In the genomic region with DNA sequence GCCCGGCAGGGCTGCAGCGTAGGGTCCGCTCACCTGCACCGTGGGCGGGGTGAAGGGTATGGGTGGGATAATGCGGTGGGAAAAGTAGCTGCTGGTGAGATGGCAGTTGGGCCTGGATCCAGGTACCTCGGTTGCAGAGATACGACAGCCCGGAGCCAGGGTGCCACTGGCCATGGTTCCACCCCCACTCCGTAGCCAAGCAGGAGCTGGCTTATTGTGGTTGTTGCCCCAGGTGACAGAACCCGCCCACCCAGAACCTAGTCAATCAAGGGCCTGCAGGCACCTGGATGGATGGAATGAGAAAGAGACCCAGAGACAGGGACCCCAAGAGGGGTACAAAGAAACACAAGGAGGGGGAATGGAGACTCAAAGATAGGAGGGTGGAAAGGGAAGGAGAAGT, we compare ENCODE assay signal across 18 cellular contexts. TPM values are rescaled to one million over a fixed set of nuclear protein-coding genes. Genes with fewer than 3 reads are reported as not detected.
DNase-seq lines count a peak whose midpoint lies in the region; ATAC-seq and TF ChIP-seq lines count a peak whose summit lies in the region.
"Had no signal": no experiment of that assay in that cellular context is flagged by ENCODE, and none has a peak within 500 bp of the region (broad histone marks: within the 10 kb centered on the region; RNA-seq: fewer than 3 reads in every experiment).

No MANE protein-coding gene starts in this region.

- no CpG with 5 or more reads among the region's 11 CpGs for WGBS in mesendoderm (ENCODE audit: extremely low coverage, insufficient coverage, low lambda C conversion rate)

- no peak overlapping the region for H2BK5ac ChIP-seq in mesendoderm (ENCODE audit: low read length)

- H4K5ac ChIP-seq in mesendoderm (ENCODE audit: low read length): no peak overlapping the region

- in situ Hi-C loops in GM13976 (cut with MboI; ENCODE audit: low sequenced_read_pairs, unreplicated experiment): no loop called here

- ATAC-seq in WTC11 (peak; percentile 14), GM21423 (IDR thresholded peaks at IDR 0.05; ENCODE audit: unreplicated experiment) (no peak)
- ATAC-seq in naive thymus-derived CD4-positive, alpha-beta T cell: no peak
- ATAC-seq: PC-3 had no signal

- H3K36me3 Mint-ChIP-seq in WTC11: peaks cover 6% of the 10 kb centered on the region
- H3K36me3 Mint-ChIP-seq in naive thymus-derived CD4-positive, alpha-beta T cell: no peaks in the 10 kb centered on the region
- H3K36me3 Mint-ChIP-seq: activated naive CD4-positive, alpha-beta T cell treated with anti-CD3 and anti-CD28 coated beads, Interleukin-2, amount 50 U/mL, for 72 hours had no signal

- H3K9me3 Mint-ChIP-seq in WTC11: no peaks in the 10 kb centered on the region
- no peaks in the 10 kb centered on the region for H3K9me3 Mint-ChIP-seq in naive thymus-derived CD4-positive, alpha-beta T cell
- H3K9me3 Mint-ChIP-seq: activated naive CD4-positive, alpha-beta T cell treated with anti-CD3 and anti-CD28 coated beads, Interleukin-2, amount 50 U/mL, for 72 hours; activated T-cell treated with anti-CD3 and anti-CD28 coated beads, Interleukin-2, amount 50 U/mL, for 24 hours; nephron had no signal

- H2BK120ac ChIP-seq in mesendoderm (ENCODE audit: low read depth, low read length): no peak overlapping the region

- no peak overlapping the region for H3K4ac ChIP-seq in mesendoderm (ENCODE audit: low read depth, low read length)

- H3K27ac Mint-ChIP-seq in WTC11: no peak overlapping the region
- peak overlapping the region in 1 of 9 donors; percentile 32 for H3K27ac Mint-ChIP-seq in naive thymus-derived CD4-positive, alpha-beta T cell
- H3K27ac Mint-ChIP-seq: activated T-cell treated with anti-CD3 and anti-CD28 coated beads, Interleukin-2, amount 50 U/mL, for 24 hours had no signal

- H3K56ac ChIP-seq in mesendoderm (ENCODE audit: low read length): no peak overlapping the region

- CTCF ChIA-PET in WTC11 (lab: Charles Lee): interaction anchor here (0.5 to 6.5 kb wide), 17 partner anchors 8 to 459 kb away, joined by 3 to 78 read pairs (median 7); a partner anchor contains a TSS
- CTCF ChIA-PET in naive thymus-derived CD4-positive, alpha-beta T cell (lab: Charles Lee): interaction anchor here (0.7 kb wide), 1 partner anchor 9 kb away, joined by 3 read pairs; no protein-coding TSS in a partner anchor

- H3K4me1 ChIP-seq in mesendoderm (ENCODE audit: control insufficient read depth, low read depth, low read length): no peaks in the 10 kb centered on the region
- peaks cover 0 to 4% of the 10 kb centered on the region in 2 donors for H3K4me1 ChIP-seq in naive thymus-derived CD4-positive, alpha-beta T cell (ENCODE audit: control insufficient read depth in 2 of 2, insufficient read depth in 2 of 2, low read length in 2 of 2)

- H3K9ac ChIP-seq in mesendoderm (ENCODE audit: low read length): no peak overlapping the region

- H3K79me2 ChIP-seq in mesendoderm (ENCODE audit: control insufficient read depth, insufficient read depth, low read length): no peaks in the 10 kb centered on the region

- no peak overlapping the region for H2BK15ac ChIP-seq in mesendoderm (replicated peaks; ENCODE audit: low read depth)

- no peak overlapping the region for H3K27ac ChIP-seq in mesendoderm (ENCODE audit: low read depth, low read length)
- H3K27ac ChIP-seq in naive thymus-derived CD4-positive, alpha-beta T cell (ENCODE audit: low read depth, low read length): no peak overlapping the region
- H3K27ac ChIP-seq: C4-2B, suprapubic skin had no signal

- H3K4me1 Mint-ChIP-seq in WTC11: peaks cover 23% of the 10 kb centered on the region
- H3K4me1 Mint-ChIP-seq in naive thymus-derived CD4-positive, alpha-beta T cell: peaks cover 7 to 22% (median 18%) of the 10 kb centered on the region in 7 donors

- H3K23ac ChIP-seq in mesendoderm (ENCODE audit: low read length): no peak overlapping the region

- H3K9me3 ChIP-seq in naive thymus-derived CD4-positive, alpha-beta T cell (ENCODE audit: control insufficient read depth in 2 of 3, low read length in 3 of 3): no peaks in the 10 kb centered on the region
- H3K9me3 ChIP-seq: HAP-1, suprapubic skin had no signal

- POLR2A ChIA-PET in WTC11 (lab: Charles Lee): no interaction called here
- POLR2A ChIA-PET in naive thymus-derived CD4-positive, alpha-beta T cell (lab: Charles Lee): no interaction called here

- H3K27me3 ChIP-seq in mesendoderm (ENCODE audit: insufficient read depth, low read length, poor library complexity): no peaks in the 10 kb centered on the region
- no peaks in the 10 kb centered on the region for H3K27me3 ChIP-seq in naive thymus-derived CD4-positive, alpha-beta T cell (ENCODE audit: control insufficient read depth in 2 of 2, insufficient read depth in 2 of 2, low read length in 2 of 2)

- intact Hi-C loops in naive thymus-derived CD4-positive, alpha-beta T cell (cut with micrococcal nuclease): no loop called here

- H3K27me3 Mint-ChIP-seq in WTC11 (ENCODE audit: low read depth): peaks cover 48% of the 10 kb centered on the region
- peaks cover 0 to 22% (median 0%) of the 10 kb centered on the region in 5 donors for H3K27me3 Mint-ChIP-seq in naive thymus-derived CD4-positive, alpha-beta T cell

- DNase-seq in COLO668 (lab: John Stamatoyannopoulos, UW; ENCODE audit: unreplicated experiment) (peak; percentile 16), GM13976 (ENCODE audit: low spot score) (peak; percentile 22), WTC11 (ENCODE audit: low spot score) (peak; percentile 59), mesendoderm (peak; percentile 53), ureter (ENCODE audit: low spot score) (no peak)
- DNase-seq in naive thymus-derived CD4-positive, alpha-beta T cell: no peak
- DNase-seq: activated CD4-positive, alpha-beta T cell treated with anti-CD3 and anti-CD28 coated beads for 48 hours; activated T-cell treated with anti-CD3 and anti-CD28 coated beads, Interleukin-2, amount 50 U/mL, for 24 hours; left ventricle myocardium superior; PC-3 had no signal

- TF ChIP-seq CTCF in GM13976 (IDR thresholded peaks at IDR 0.05; ENCODE audit: borderline replicate concordance, control extremely low read depth, extremely low read depth, insufficient read depth, missing control alignments) (no peak), WTC11 (IDR thresholded peaks at IDR 0.05) (no peak)

- H2AK5ac ChIP-seq in mesendoderm (ENCODE audit: low read length): no peak overlapping the region

- H3K18ac ChIP-seq in mesendoderm (ENCODE audit: low read length): no peak overlapping the region

- H3K4me2 ChIP-seq in mesendoderm (ENCODE audit: low read length): no peak overlapping the region

- H3K79me1 ChIP-seq in mesendoderm (ENCODE audit: low read length): no peaks in the 10 kb centered on the region

- H3K36me3 ChIP-seq in mesendoderm (ENCODE audit: control insufficient read depth, insufficient read depth, low read length): no peaks in the 10 kb centered on the region
- H3K36me3 ChIP-seq in naive thymus-derived CD4-positive, alpha-beta T cell (ENCODE audit: control insufficient read depth in 2 of 3, insufficient read depth in 3 of 3, low read length in 3 of 3): peaks cover 0 to 6% (median 0%) of the 10 kb centered on the region in 3 experiments

- H3K4me3 Mint-ChIP-seq in WTC11: no peak overlapping the region; the same call in 1 of the 2 replicates
- H3K4me3 Mint-ChIP-seq in naive thymus-derived CD4-positive, alpha-beta T cell: peak overlapping the region in 5 of 10 donors; percentile 78 to 95 (median 89)

- no peak overlapping the region for H4K8ac ChIP-seq in mesendoderm (ENCODE audit: low read depth, low read length)

- no peak overlapping the region for H3K4me3 ChIP-seq in mesendoderm (ENCODE audit: low read length)
- H3K4me3 ChIP-seq in naive thymus-derived CD4-positive, alpha-beta T cell (ENCODE audit: low read length): no peak overlapping the region

TF ChIP-seq in WTC11, 78 proteins besides CTCF, POLR2A, EP300 and RAD21 (continues in another document):
- TF ChIP-seq SMAD3 (CRISPR knock-in tag; IDR thresholded peaks at IDR 0.05; ENCODE audit: borderline replicate concordance) (no peak), JAZF1 (CRISPR knock-in tag; IDR thresholded peaks at IDR 0.05) (no peak), NR3C1 (CRISPR knock-in tag; conservative IDR thresholded peaks at IDR 0.05; ENCODE audit: low read depth) (no peak)
- TF ChIP-seq, protein P1, sequence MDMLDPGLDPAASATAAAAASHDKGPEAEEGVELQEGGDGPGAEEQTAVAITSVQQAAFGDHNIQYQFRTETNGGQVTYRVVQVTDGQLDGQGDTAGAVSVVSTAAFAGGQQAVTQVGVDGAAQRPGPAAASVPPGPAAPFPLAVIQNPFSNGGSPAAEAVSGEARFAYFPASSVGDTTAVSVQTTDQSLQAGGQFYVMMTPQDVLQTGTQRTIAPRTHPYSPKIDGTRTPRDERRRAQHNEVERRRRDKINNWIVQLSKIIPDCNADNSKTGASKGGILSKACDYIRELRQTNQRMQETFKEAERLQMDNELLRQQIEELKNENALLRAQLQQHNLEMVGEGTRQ (CRISPR knock-in tag; IDR thresholded peaks at IDR 0.05): no peak

RNA-seq across cellular contexts. Expression of a gene that starts 3.5 kb away (rescaled TPM):
- 1.3 TPM in 1 of 3 replicates, not detected in the others for total RNA-seq in WTC11 (2021)
- not detected for polyA plus RNA-seq in mesendoderm (2013, experiment 1 of 2)
- not detected for polyA plus RNA-seq in mesendoderm (2013, experiment 2 of 2)
- total RNA-seq in naive thymus-derived CD4-positive, alpha-beta T cell: not detected
- not detected for polyA plus RNA-seq in naive thymus-derived CD4-positive, alpha-beta T cell
- total RNA-seq in ureter: not detected
- total RNA-seq: activated naive CD4-positive, alpha-beta T cell treated with anti-CD3 and anti-CD28 coated beads, Interleukin-2, amount 50 U/mL, for 72 hours; HepG2; left ventricle myocardium superior; PC-3; SK-MEL-5; suprapubic skin had no signal
- polyA plus RNA-seq: HepG2 had no signal

RNA-seq across cellular contexts. Expression of a gene that starts 3.8 kb away (rescaled TPM):
- total RNA-seq in WTC11 (2021) (not detected in 3 replicates), ureter (not detected)
- polyA plus RNA-seq in mesendoderm (2013, experiment 1 of 2): not detected
- polyA plus RNA-seq in mesendoderm (2013, experiment 2 of 2): not detected
- not detected for total RNA-seq in naive thymus-derived CD4-positive, alpha-beta T cell
- polyA plus RNA-seq in naive thymus-derived CD4-positive, alpha-beta T cell: not detected
- total RNA-seq: activated naive CD4-positive, alpha-beta T cell treated with anti-CD3 and anti-CD28 coated beads, Interleukin-2, amount 50 U/mL, for 72 hours; HepG2; left ventricle myocardium superior; PC-3; SK-MEL-5; suprapubic skin had no signal
- polyA plus RNA-seq: HepG2 had no signal

RNA-seq across cellular contexts. Expression of a gene that starts 11.3 kb away (rescaled TPM):
- total RNA-seq in WTC11 (2021) (1.1 to 1.2 TPM in 2 of 3 replicates, not detected in the other), ureter (not detected)
- polyA plus RNA-seq in mesendoderm (2013, experiment 1 of 2): 0.15 TPM
- polyA plus RNA-seq in mesendoderm (2013, experiment 2 of 2): 0.08 TPM
- total RNA-seq in naive thymus-derived CD4-positive, alpha-beta T cell: not detected
- not detected for polyA plus RNA-seq in naive thymus-derived CD4-positive, alpha-beta T cell
- total RNA-seq: activated naive CD4-positive, alpha-beta T cell treated with anti-CD3 and anti-CD28 coated beads, Interleukin-2, amount 50 U/mL, for 72 hours; HepG2; left ventricle myocardium superior; PC-3; SK-MEL-5; suprapubic skin had no signal
- polyA plus RNA-seq: HepG2 had no signal

RNA-seq across cellular contexts. Expression of a gene that starts 16.4 kb away (rescaled TPM):
- total RNA-seq in WTC11 (2021) (0.87 TPM in 1 of 3 replicates, not detected in the others), ureter (not detected)
- polyA plus RNA-seq in mesendoderm (2013, experiment 1 of 2): not detected
- not detected for polyA plus RNA-seq in mesendoderm (2013, experiment 2 of 2)
- total RNA-seq in naive thymus-derived CD4-positive, alpha-beta T cell: not detected
- polyA plus RNA-seq in naive thymus-derived CD4-positive, alpha-beta T cell: not detected
- total RNA-seq: activated naive CD4-positive, alpha-beta T cell treated with anti-CD3 and anti-CD28 coated beads, Interleukin-2, amount 50 U/mL, for 72 hours; HepG2; left ventricle myocardium superior; SK-MEL-5; suprapubic skin had no signal
- polyA plus RNA-seq: HepG2 had no signal

RNA-seq across cellular contexts. Expression of a gene that starts 23.3 kb away (rescaled TPM):
- total RNA-seq in WTC11 (2021) (0.30 to 0.62 TPM (median 0.35 TPM) in 3 replicates), ureter (1.1 TPM)
- polyA plus RNA-seq in mesendoderm (2013, experiment 1 of 2): 0.06 TPM
- polyA plus RNA-seq in mesendoderm (2013, experiment 2 of 2): not detected
- not detected for total RNA-seq in naive thymus-derived CD4-positive, alpha-beta T cell
- not detected for polyA plus RNA-seq in naive thymus-derived CD4-positive, alpha-beta T cell
- total RNA-seq: activated naive CD4-positive, alpha-beta T cell treated with anti-CD3 and anti-CD28 coated beads, Interleukin-2, amount 50 U/mL, for 72 hours; HepG2; left ventricle myocardium superior; PC-3; SK-MEL-5 had no signal
- polyA plus RNA-seq: HepG2 had no signal

Comparison
In these comparisons a context has a peak if more than half of its experiments do, and no peak if none do; other contexts are left out.
1. DNase-seq: peak in COLO668 (single experiment), GM13976 (single experiment), WTC11 (single experiment) and mesendoderm (single experiment); none in naive thymus-derived CD4-positive, alpha-beta T cell (0 of 9) and ureter (single experiment).